In genomic region chr1:12515234-12515633, GRCh38 we compare ENCODE assay signal across 22 cellular contexts.
"Had no signal": no experiment of that assay in that cellular context is flagged by ENCODE, and none has a peak within 500 bp of the region (broad histone marks: within the 10 kb centered on the region; RNA-seq: fewer than 3 reads in every experiment).

No MANE protein-coding gene starts in this region.

- H3K4me1 ChIP-seq: body of pancreas, colonic mucosa had no signal

- H3K4me3 ChIP-seq: adrenal gland, body of pancreas, colonic mucosa, esophagus squamous epithelium, gastroesophageal sphincter had no signal

- H3K4me3 Mint-ChIP-seq: activated CD4-positive, alpha-beta memory T cell treated with anti-CD3 and anti-CD28 coated beads for 36 hours; activated T-cell treated with anti-CD3 and anti-CD28 coated beads, Interleukin-2, amount 50 U/mL, for 24 hours; activated T-cell treated with anti-CD3 and anti-CD28 coated beads, Interleukin-2, amount 50 U/mL, for 72 hours had no signal

- H3K9me3 ChIP-seq: adrenal gland, body of pancreas, colonic mucosa, esophagus squamous epithelium, gastroesophageal sphincter had no signal

- H3K27me3 Mint-ChIP-seq: activated CD4-positive, alpha-beta memory T cell treated with anti-CD3 and anti-CD28 coated beads for 36 hours; activated T-cell treated with anti-CD3 and anti-CD28 coated beads, Interleukin-2, amount 50 U/mL, for 24 hours had no signal

- H3K27me3 ChIP-seq: adrenal gland, body of pancreas, colonic mucosa, esophagus squamous epithelium, gastroesophageal sphincter had no signal

- H3K9me3 Mint-ChIP-seq: activated CD4-positive, alpha-beta memory T cell treated with anti-CD3 and anti-CD28 coated beads for 36 hours had no signal

- H3K36me3 ChIP-seq: adrenal gland, colonic mucosa, gastroesophageal sphincter had no signal

- H3K27ac ChIP-seq: adrenal gland, body of pancreas, colonic mucosa, epithelial cell of prostate, esophagus squamous epithelium, gastroesophageal sphincter had no signal

- ATAC-seq: activated T-cell treated with anti-CD3 and anti-CD28 coated beads, Interleukin-2, amount 50 U/mL, for 72 hours; body of pancreas; gastroesophageal sphincter had no signal

- H3K27ac Mint-ChIP-seq: activated T-cell treated with anti-CD3 and anti-CD28 coated beads, Interleukin-2, amount 50 U/mL, for 24 hours; activated T-cell treated with anti-CD3 and anti-CD28 coated beads, Interleukin-2, amount 50 U/mL, for 72 hours had no signal

- DNase-seq: activated CD4-positive, alpha-beta memory T cell treated with anti-CD3 and anti-CD28 coated beads for 36 hours; activated CD4-positive, alpha-beta T cell treated with anti-CD3 and anti-CD28 coated beads for 1 hour; activated CD4-positive, alpha-beta T cell treated with anti-CD3 and anti-CD28 coated beads for 4 hours; activated CD8-positive, alpha-beta memory T cell treated with anti-CD3 and anti-CD28 coated beads for 24 hours; activated gamma-delta T cell; activated naive CD4-positive, alpha-beta T cell; activated naive CD4-positive, alpha-beta T cell treated with anti-CD3 and anti-CD28 coated beads, Interleukin-2, amount 50 U/mL, for 16 hours; activated T-cell treated with anti-CD3 and anti-CD28 coated beads, Interleukin-2, amount 50 U/mL, for 72 hours; adrenal gland; amygdala; aorta; body of pancreas; caudate nucleus; colonic mucosa; effector CD8-positive, alpha-beta T cell; esophagus squamous epithelium; foreskin melanocyte; hippocampal formation; T-helper 2 cell had no signal
